ENCODE assay signal across 30 cellular contexts in the genomic region with DNA sequence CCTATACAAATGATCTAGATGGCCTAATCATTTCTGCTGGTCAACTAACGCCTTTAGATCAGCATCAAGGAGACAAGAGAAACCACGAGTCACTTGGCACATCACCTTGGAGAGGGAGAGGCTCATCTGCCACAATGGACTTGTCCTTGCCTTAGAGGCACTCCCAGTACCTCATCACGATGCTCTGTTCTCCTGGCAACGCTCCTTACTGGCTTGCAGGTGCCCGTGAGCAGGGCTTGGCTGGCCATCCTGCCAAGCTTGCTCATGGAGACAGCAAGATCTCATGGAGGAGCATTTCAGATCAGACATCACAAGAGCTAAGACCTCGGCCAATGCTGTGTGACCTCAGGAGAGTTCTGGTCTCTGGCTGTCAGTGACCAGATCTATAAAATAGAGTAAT.
"Had no signal": no experiment of that assay in that cellular context is flagged by ENCODE, and none has a peak within 500 bp of the region (broad histone marks: within the 10 kb centered on the region; RNA-seq: fewer than 3 reads in every experiment).

No MANE protein-coding gene starts in this region.

- ATAC-seq: activated naive CD4-positive, alpha-beta T cell treated with anti-CD3 and anti-CD28 coated beads, Interleukin-2, amount 50 U/mL, for 72 hours; activated T-cell treated with anti-CD3 and anti-CD28 coated beads, Interleukin-2, amount 50 U/mL, for 72 hours; esophagus mucosa; gastrocnemius medialis; heart left ventricle; WTC11 had no signal

- H3K4me3 Mint-ChIP-seq: activated CD4-positive, alpha-beta memory T cell treated with anti-CD3 and anti-CD28 coated beads, Interleukin-2, amount 10 ng/mL, durations not matched to agents 7 days and 5 days; activated CD4-positive, alpha-beta T cell treated with anti-CD3 and anti-CD28 coated beads, Interleukin-2, amount 10 ng/mL, durations not matched to agents 7 days and 5 days; activated naive CD4-positive, alpha-beta T cell treated with anti-CD3 and anti-CD28 coated beads, Interleukin-2, amount 10 ng/mL, durations not matched to agents 7 days and 5 days; activated naive CD8-positive, alpha-beta T cell treated with anti-CD3 and anti-CD28 coated beads, Interleukin-2, amount 10 ng/mL, durations not matched to agents 7 days and 5 days; activated T-cell treated with anti-CD3 and anti-CD28 coated beads, Interleukin-2, amount 50 U/mL, for 24 hours; WTC11 had no signal

- H3K27ac Mint-ChIP-seq: activated CD4-positive, alpha-beta memory T cell treated with anti-CD3 and anti-CD28 coated beads, Interleukin-2, amount 10 ng/mL, durations not matched to agents 7 days and 5 days; activated CD4-positive, alpha-beta T cell treated with anti-CD3 and anti-CD28 coated beads, Interleukin-2, amount 10 ng/mL, durations not matched to agents 7 days and 5 days; activated naive CD4-positive, alpha-beta T cell treated with anti-CD3 and anti-CD28 coated beads, Interleukin-2, amount 10 ng/mL, durations not matched to agents 7 days and 5 days; activated naive CD4-positive, alpha-beta T cell treated with anti-CD3 and anti-CD28 coated beads, Interleukin-2, amount 50 U/mL, for 72 hours; activated naive CD8-positive, alpha-beta T cell treated with anti-CD3 and anti-CD28 coated beads, Interleukin-2, amount 10 ng/mL, durations not matched to agents 7 days and 5 days; activated T-cell treated with anti-CD3 and anti-CD28 coated beads, Interleukin-2, amount 50 U/mL, for 24 hours; activated T-cell treated with anti-CD3 and anti-CD28 coated beads, Interleukin-2, amount 50 U/mL, for 72 hours; WTC11 had no signal

- DNase-seq: activated CD4-positive, alpha-beta memory T cell treated with anti-CD3 and anti-CD28 coated beads, Interleukin-2, amount 10 ng/mL, durations not matched to agents 7 days and 5 days; activated CD4-positive, alpha-beta T cell treated with anti-CD3 and anti-CD28 coated beads for 1 hour; activated CD4-positive, alpha-beta T cell treated with anti-CD3 and anti-CD28 coated beads for 4 hours; activated CD4-positive, alpha-beta T cell treated with anti-CD3 and anti-CD28 coated beads, Interleukin-2, amount 10 ng/mL, durations not matched to agents 7 days and 5 days; activated CD4-positive, alpha-beta T cell treated with anti-CD3 and anti-CD28 coated beads, Interleukin-2, amount 50 U/mL, for 4 hours; activated CD8-positive, alpha-beta memory T cell treated with anti-CD3 and anti-CD28 coated beads, Interleukin-2, amount 50 U/mL, for 48 hours; activated gamma-delta T cell; activated naive CD4-positive, alpha-beta T cell; activated naive CD4-positive, alpha-beta T cell treated with anti-CD3 and anti-CD28 coated beads, Interleukin-2, amount 10 ng/mL, durations not matched to agents 7 days and 5 days; activated naive CD8-positive, alpha-beta T cell treated with anti-CD3 and anti-CD28 coated beads, Interleukin-2, amount 10 ng/mL, durations not matched to agents 7 days and 5 days; activated T-cell treated with anti-CD3 and anti-CD28 coated beads for 4 hours; activated T-cell treated with anti-CD3 and anti-CD28 coated beads, Interleukin-2, amount 50 U/mL, for 24 hours; activated T-cell treated with anti-CD3 and anti-CD28 coated beads, Interleukin-2, amount 50 U/mL, for 72 hours; central memory CD4-positive, alpha-beta T cell; cortex of kidney; dermis blood vessel endothelial cell; effector CD4-positive, alpha-beta T cell; foreskin fibroblast; gastrocnemius medialis; glutamatergic neuron; heart left ventricle; T-helper 2 cell had no signal

- H3K27me3 ChIP-seq: ascending aorta, breast epithelium, cardiac muscle cell, gastrocnemius medialis, heart left ventricle had no signal

- H3K4me3 ChIP-seq: ascending aorta, breast epithelium, cardiac muscle cell, gastrocnemius medialis, heart left ventricle had no signal

- H3K36me3 Mint-ChIP-seq: activated naive CD4-positive, alpha-beta T cell treated with anti-CD3 and anti-CD28 coated beads, Interleukin-2, amount 10 ng/mL, durations not matched to agents 7 days and 5 days; activated naive CD8-positive, alpha-beta T cell treated with anti-CD3 and anti-CD28 coated beads, Interleukin-2, amount 10 ng/mL, durations not matched to agents 7 days and 5 days; brain had no signal

- H3K27ac ChIP-seq: ascending aorta, breast epithelium, cardiac muscle cell, epithelial cell of prostate, gastrocnemius medialis, heart left ventricle had no signal

- H3K9me3 ChIP-seq: ascending aorta, breast epithelium, gastrocnemius medialis, heart left ventricle had no signal

- H3K4me1 ChIP-seq: breast epithelium had no signal

- H3K9me3 Mint-ChIP-seq: activated CD4-positive, alpha-beta memory T cell treated with anti-CD3 and anti-CD28 coated beads, Interleukin-2, amount 10 ng/mL, durations not matched to agents 7 days and 5 days; activated naive CD4-positive, alpha-beta T cell treated with anti-CD3 and anti-CD28 coated beads, Interleukin-2, amount 10 ng/mL, durations not matched to agents 7 days and 5 days; activated naive CD4-positive, alpha-beta T cell treated with anti-CD3 and anti-CD28 coated beads, Interleukin-2, amount 50 U/mL, for 72 hours; activated naive CD8-positive, alpha-beta T cell treated with anti-CD3 and anti-CD28 coated beads, Interleukin-2, amount 10 ng/mL, durations not matched to agents 7 days and 5 days; activated T-cell treated with anti-CD3 and anti-CD28 coated beads, Interleukin-2, amount 50 U/mL, for 24 hours had no signal

- H3K36me3 ChIP-seq: ascending aorta, breast epithelium, cardiac muscle cell, gastrocnemius medialis, heart left ventricle had no signal

- H3K27me3 Mint-ChIP-seq: activated CD4-positive, alpha-beta memory T cell treated with anti-CD3 and anti-CD28 coated beads, Interleukin-2, amount 10 ng/mL, durations not matched to agents 7 days and 5 days; activated T-cell treated with anti-CD3 and anti-CD28 coated beads, Interleukin-2, amount 50 U/mL, for 24 hours had no signal
